Comparison of ENCODE assay signal across 15 cellular contexts in genomic region chr11:282171-282570, GRCh38. TPM values are rescaled to one million over a fixed set of nuclear protein-coding genes. Genes with fewer than 3 reads are reported as not detected.
A peak's percentile ranks its signal among the peaks of the same experiment; 100 is the strongest.
DNase-seq lines count a peak whose midpoint lies in the region; ATAC-seq and TF ChIP-seq lines count a peak whose summit lies in the region.
"Had no signal": no experiment of that assay in that cellular context is flagged by ENCODE, and none has a peak within 500 bp of the region (broad histone marks: within the 10 kb centered on the region; RNA-seq: fewer than 3 reads in every experiment).

No MANE protein-coding gene starts in this region.

- H3K36me3 Mint-ChIP-seq in CD4-positive, alpha-beta T cell (ENCODE audit: low read depth) = peaks cover 20% of the 10 kb centered on the region
- peaks cover 25% of the 10 kb centered on the region for H3K36me3 Mint-ChIP-seq in activated naive CD8-positive, alpha-beta T cell treated with anti-CD3 and anti-CD28 coated beads for 36 hours
- no peaks in the 10 kb centered on the region for H3K36me3 Mint-ChIP-seq in natural killer cell treated with Interleukin-12 subunit alpha and Interleukin-12 subunit beta and Interleukin-15 and Interleukin-18, amount 100 ng/mL, for 72 hours

- no peak overlapping the region for H3K4me3 ChIP-seq in BLaER1 treated with 17β-estradiol and CSF1 and Interleukin-3, amounts not matched to agents 10 nM and 100 nM
- no peak overlapping the region for H3K4me3 ChIP-seq in upper lobe of right lung
- H3K4me3 ChIP-seq: mucosa of descending colon, thyroid gland had no signal

- 0 out of 22 replicates have a peak overlapping the region, but pooled peaks of 1 of the 11 experiments have one; percentile 18 for H3K9ac ChIP-seq in BLaER1 treated with 17β-estradiol and CSF1 and Interleukin-3, amounts not matched to agents 10 nM and 100 nM

- CTCF ChIA-PET in CD4-positive, alpha-beta T cell (lab: Charles Lee) = no interaction called here

- no peak overlapping the region for H3K27ac ChIP-seq in BLaER1 treated with 17β-estradiol and CSF1 and Interleukin-3, amounts not matched to agents 10 nM and 100 nM
- no peak overlapping the region for H3K27ac ChIP-seq in CD4-positive, alpha-beta T cell (ENCODE audit: low read depth, low read length)
- no peak overlapping the region for H3K27ac ChIP-seq in upper lobe of right lung
- H3K27ac ChIP-seq: thyroid gland had no signal

- H4K20me1 ChIP-seq in BLaER1 treated with 17β-estradiol and CSF1 and Interleukin-3, amounts not matched to agents 10 nM and 100 nM = peaks cover 0 to 29% (median 7%) of the 10 kb centered on the region in 11 experiments; a peak in 11 of 22 replicates

- intact Hi-C loops in CD4-positive, alpha-beta T cell (cut with DNase I, micrococcal nuclease) = no loop called here
- intact Hi-C loops in upper lobe of right lung (cut with DNase I) = no loop called here

- ATAC-seq in CD4-positive, alpha-beta T cell (ENCODE audit: poor library complexity) = no peak
- no peak for ATAC-seq in natural killer cell treated with Interleukin-12 subunit alpha and Interleukin-12 subunit beta and Interleukin-15 and Interleukin-18, amount 100 ng/mL, for 72 hours
- no peak for ATAC-seq in upper lobe of right lung

- peaks cover 12% of the 10 kb centered on the region for H3K27me3 Mint-ChIP-seq in CD4-positive, alpha-beta T cell
- peaks cover 23% of the 10 kb centered on the region for H3K27me3 Mint-ChIP-seq in activated naive CD8-positive, alpha-beta T cell treated with anti-CD3 and anti-CD28 coated beads for 36 hours
- H3K27me3 Mint-ChIP-seq in natural killer cell treated with Interleukin-12 subunit alpha and Interleukin-12 subunit beta and Interleukin-15 and Interleukin-18, amount 100 ng/mL, for 72 hours = peaks cover 20 to 32% of the 10 kb centered on the region in 2 donors

- no peaks in the 10 kb centered on the region for H3K9me3 Mint-ChIP-seq in CD4-positive, alpha-beta T cell
- H3K9me3 Mint-ChIP-seq in activated naive CD8-positive, alpha-beta T cell treated with anti-CD3 and anti-CD28 coated beads for 36 hours = peaks cover 6% of the 10 kb centered on the region
- H3K9me3 Mint-ChIP-seq in natural killer cell treated with Interleukin-12 subunit alpha and Interleukin-12 subunit beta and Interleukin-15 and Interleukin-18, amount 100 ng/mL, for 72 hours = no peaks in the 10 kb centered on the region
- H3K9me3 Mint-ChIP-seq: HFFc6 had no signal

- peak overlapping the region in 8 of 11 experiments; percentile 7 to 84 (median 38); a peak in 10 of 22 replicates for H3K4me2 ChIP-seq in BLaER1 treated with 17β-estradiol and CSF1 and Interleukin-3, amounts not matched to agents 10 nM and 100 nM

- peaks cover 58% of the 10 kb centered on the region for H3K4me1 Mint-ChIP-seq in CD4-positive, alpha-beta T cell (ENCODE audit: low read depth)
- H3K4me1 Mint-ChIP-seq in activated naive CD8-positive, alpha-beta T cell treated with anti-CD3 and anti-CD28 coated beads for 36 hours = peaks cover 58% of the 10 kb centered on the region
- peaks cover 19 to 41% of the 10 kb centered on the region in 2 donors for H3K4me1 Mint-ChIP-seq in natural killer cell treated with Interleukin-12 subunit alpha and Interleukin-12 subunit beta and Interleukin-15 and Interleukin-18, amount 100 ng/mL, for 72 hours (ENCODE audit: low read depth in 2 of 2)

- H3K27ac Mint-ChIP-seq in CD4-positive, alpha-beta T cell = peak overlapping the region; percentile 81
- H3K27ac Mint-ChIP-seq in activated naive CD8-positive, alpha-beta T cell treated with anti-CD3 and anti-CD28 coated beads for 36 hours = peak overlapping the region; percentile 91
- H3K27ac Mint-ChIP-seq in natural killer cell treated with Interleukin-12 subunit alpha and Interleukin-12 subunit beta and Interleukin-15 and Interleukin-18, amount 100 ng/mL, for 72 hours = no peak overlapping the region
- H3K27ac Mint-ChIP-seq: HFFc6 had no signal

- POLR2A ChIA-PET in CD4-positive, alpha-beta T cell (lab: Charles Lee) = interaction anchor here (0.7 to 9.1 kb wide), 8 partner anchors 7 to 86 kb away, joined by 3 to 185 read pairs (median 17); partner anchors contain the start of genes BET1L, PGGHG, PSMD13 and RIC8A

- H3K4me3 Mint-ChIP-seq in CD4-positive, alpha-beta T cell = peak overlapping the region; percentile 93
- peak overlapping the region; percentile 74 for H3K4me3 Mint-ChIP-seq in activated naive CD8-positive, alpha-beta T cell treated with anti-CD3 and anti-CD28 coated beads for 36 hours
- peak overlapping the region; percentile 34 for H3K4me3 Mint-ChIP-seq in natural killer cell treated with Interleukin-12 subunit alpha and Interleukin-12 subunit beta and Interleukin-15 and Interleukin-18, amount 100 ng/mL, for 72 hours
- H3K4me3 Mint-ChIP-seq: HFFc6 had no signal

- H3K4me1 ChIP-seq in BLaER1 treated with 17β-estradiol and CSF1 and Interleukin-3, amounts not matched to agents 10 nM and 100 nM = peaks cover 36 to 54% (median 43%) of the 10 kb centered on the region in 10 experiments
- H3K4me1 ChIP-seq in upper lobe of right lung = peaks cover 30% of the 10 kb centered on the region

- no peaks in the 10 kb centered on the region for H3K36me3 ChIP-seq in BLaER1 treated with 17β-estradiol and CSF1 and Interleukin-3, amounts not matched to agents 10 nM and 100 nM
- H3K36me3 ChIP-seq in upper lobe of right lung = no peaks in the 10 kb centered on the region
- H3K36me3 ChIP-seq: thyroid gland had no signal

- peak in 1 of 10 experiments; percentile 21 for DNase-seq in CD4-positive, alpha-beta T cell
- DNase-seq in activated naive CD8-positive, alpha-beta T cell treated with anti-CD3 and anti-CD28 coated beads for 36 hours = no peak
- DNase-seq in natural killer cell treated with Interleukin-12 subunit alpha and Interleukin-12 subunit beta and Interleukin-15 and Interleukin-18, amount 100 ng/mL, for 72 hours (ENCODE audit: low spot score) = no peak
- DNase-seq in SKM-1 (lab: John Stamatoyannopoulos, UW; ENCODE audit: unreplicated experiment) = no peak
- no peak for DNase-seq in NCI-H510A treated with DMSO at 0.1 percent for 48 hours (lab: John Stamatoyannopoulos, UW)
- DNase-seq in upper lobe of right lung = no peak
- DNase-seq: cerebellar nuclear complex, HFFc6, NCI-H146, NCI-H524 treated with DMSO at 0.1 percent for 48 hours, thyroid gland had no signal

- peaks cover 85 to 100% (median 98%) of the 10 kb centered on the region in 11 experiments for H3K27me3 ChIP-seq in BLaER1 treated with 17β-estradiol and CSF1 and Interleukin-3, amounts not matched to agents 10 nM and 100 nM
- peaks cover 10% of the 10 kb centered on the region for H3K27me3 ChIP-seq in CD4-positive, alpha-beta T cell (ENCODE audit: control insufficient read depth, insufficient read depth, low read length)
- H3K27me3 ChIP-seq in upper lobe of right lung = peaks cover 83% of the 10 kb centered on the region

- no peak for TF ChIP-seq CTCF in CD4-positive, alpha-beta T cell (IDR thresholded peaks at IDR 0.05)
- no peak for TF ChIP-seq CTCF in upper lobe of right lung (IDR thresholded peaks at IDR 0.05)

- H3K9me3 ChIP-seq in BLaER1 treated with 17β-estradiol and CSF1 and Interleukin-3, amounts not matched to agents 10 nM and 100 nM (replicated peaks in 1 of 11) = peaks cover 0 to 20% (median 6%) of the 10 kb centered on the region in 11 experiments; a peak in 13 of 22 replicates
- H3K9me3 ChIP-seq in CD4-positive, alpha-beta T cell (ENCODE audit: control insufficient read depth, low read length) = no peaks in the 10 kb centered on the region
- no peaks in the 10 kb centered on the region for H3K9me3 ChIP-seq in upper lobe of right lung
- H3K9me3 ChIP-seq: mucosa of descending colon, thyroid gland had no signal

RNA-seq across cellular contexts. Expression of gene NLRP6, which starts 4.0 kb away (rescaled TPM):
- total RNA-seq in CD4-positive, alpha-beta T cell = 10 to 100 TPM; 14.4 to 14.7 TPM
- total RNA-seq in activated naive CD8-positive, alpha-beta T cell treated with anti-CD3 and anti-CD28 coated beads for 36 hours = 1 to 10 TPM; 3.7 to 3.8 TPM
- total RNA-seq in natural killer cell treated with Interleukin-12 subunit alpha and Interleukin-12 subunit beta and Interleukin-15 and Interleukin-18, amount 100 ng/mL, for 72 hours = 1 to 10 TPM in 1 of 2 donors, under 1 TPM in 1; 0.26 to 1.2 TPM
- total RNA-seq in upper lobe of right lung = 1.7 TPM
- total RNA-seq: glomerular endothelial cell, HFFc6, pulmonary artery endothelial cell had no signal

RNA-seq across cellular contexts. Expression of gene PGGHG, which starts 6.8 kb away (rescaled TPM):
- 100 to 1,000 TPM; 670 to 671 TPM for total RNA-seq in CD4-positive, alpha-beta T cell
- total RNA-seq in activated naive CD8-positive, alpha-beta T cell treated with anti-CD3 and anti-CD28 coated beads for 36 hours = 100 to 1,000 TPM; 206 to 209 TPM
- total RNA-seq in natural killer cell treated with Interleukin-12 subunit alpha and Interleukin-12 subunit beta and Interleukin-15 and Interleukin-18, amount 100 ng/mL, for 72 hours = 10 to 100 TPM; 17.0 to 24.9 TPM
- total RNA-seq in upper lobe of right lung = 105 TPM

RNA-seq across cellular contexts. Expression of gene IFITM5, which starts 17.2 kb away (rescaled TPM):
- total RNA-seq in CD4-positive, alpha-beta T cell = not detected
- total RNA-seq in activated naive CD8-positive, alpha-beta T cell treated with anti-CD3 and anti-CD28 coated beads for 36 hours = not detected
- not detected for total RNA-seq in natural killer cell treated with Interleukin-12 subunit alpha and Interleukin-12 subunit beta and Interleukin-15 and Interleukin-18, amount 100 ng/mL, for 72 hours
- not detected for total RNA-seq in upper lobe of right lung
- total RNA-seq: glomerular endothelial cell, HFFc6, mucosa of descending colon, pulmonary artery endothelial cell, thyroid gland had no signal

RNA-seq across cellular contexts. Expression of gene IFITM2, which starts 25.4 kb away (rescaled TPM):
- 100 to 1,000 TPM; 364 to 383 TPM for total RNA-seq in CD4-positive, alpha-beta T cell
- total RNA-seq in activated naive CD8-positive, alpha-beta T cell treated with anti-CD3 and anti-CD28 coated beads for 36 hours = 100 to 1,000 TPM; 474 to 496 TPM
- 100 to 1,000 TPM in 1 of 2 donors, 10 to 100 TPM in 1; 87.9 to 171 TPM for total RNA-seq in natural killer cell treated with Interleukin-12 subunit alpha and Interleukin-12 subunit beta and Interleukin-15 and Interleukin-18, amount 100 ng/mL, for 72 hours
- total RNA-seq in upper lobe of right lung = 521 TPM

RNA-seq across cellular contexts. Expression of gene IFITM1, which starts 31.7 kb away (rescaled TPM):
- 100 to 1,000 TPM; 286 to 306 TPM for total RNA-seq in CD4-positive, alpha-beta T cell
- total RNA-seq in activated naive CD8-positive, alpha-beta T cell treated with anti-CD3 and anti-CD28 coated beads for 36 hours = 100 to 1,000 TPM; 345 to 356 TPM
- total RNA-seq in natural killer cell treated with Interleukin-12 subunit alpha and Interleukin-12 subunit beta and Interleukin-15 and Interleukin-18, amount 100 ng/mL, for 72 hours = 10 to 100 TPM; 58.1 to 71.0 TPM
- 128 TPM for total RNA-seq in upper lobe of right lung

Comparison
In these comparisons a context has a peak if more than half of its experiments do, and no peak if none do; other contexts are left out.
1. H3K27ac Mint-ChIP-seq: peak in CD4-positive, alpha-beta T cell (single experiment) and activated naive CD8-positive, alpha-beta T cell treated with anti-CD3 and anti-CD28 coated beads for 36 hours (single experiment); none in natural killer cell treated with Interleukin-12 subunit alpha and Interleukin-12 subunit beta and Interleukin-15 and Interleukin-18, amount 100 ng/mL, for 72 hours (0 of 2).
2. H3K4me3 Mint-ChIP-seq: peak in every context shown above with its lines; median percentile 93 in CD4-positive, alpha-beta T cell; 74 in activated naive CD8-positive, alpha-beta T cell treated with anti-CD3 and anti-CD28 coated beads for 36 hours; 34 in natural killer cell treated with Interleukin-12 subunit alpha and Interleukin-12 subunit beta and Interleukin-15 and Interleukin-18, amount 100 ng/mL, for 72 hours.